In the genomic region with DNA sequence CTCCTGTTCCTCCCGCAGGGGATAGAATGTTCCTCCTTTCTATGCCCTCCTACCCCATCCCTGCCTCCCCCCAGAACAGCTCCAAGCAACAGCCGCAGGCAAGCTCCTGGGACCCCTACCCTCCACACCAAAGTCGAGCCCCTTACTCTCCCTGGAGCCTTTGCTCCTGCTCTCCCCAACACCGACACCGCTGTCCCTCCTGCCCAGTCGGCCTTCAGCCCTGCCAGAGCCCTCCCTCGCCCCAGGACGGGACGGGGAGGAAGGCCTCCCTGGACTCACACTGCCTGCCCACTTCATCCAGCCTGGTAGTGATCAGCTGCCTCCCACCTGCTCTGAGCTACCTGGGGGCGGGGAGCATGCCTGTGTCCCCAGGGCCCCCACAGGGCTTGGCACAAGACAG, we compare ENCODE assay signal across 11 cellular contexts. TPM values are rescaled to one million over a fixed set of nuclear protein-coding genes. Genes with fewer than 3 reads are reported as not detected.
DNase-seq lines count a peak whose midpoint lies in the region; ATAC-seq and TF ChIP-seq lines count a peak whose summit lies in the region.
"Not testable (repeated sequence)": the region's sequence is repeated elsewhere in the genome, so short reads cannot be mapped to it uniquely, and the experiment has no call there.
"Had no signal": no experiment of that assay in that cellular context is flagged by ENCODE, and none has a peak within 500 bp of the region (broad histone marks: within the 10 kb centered on the region; RNA-seq: fewer than 3 reads in every experiment).

No MANE protein-coding gene starts in this region.

- H3K36me3 Mint-ChIP-seq in activated CD8-positive, alpha-beta T cell treated with anti-CD3 and anti-CD28 coated beads, Interleukin-2, amount 10 ng/mL, durations not matched to agents 7 days and 5 days (ENCODE audit: low read depth), result not testable (repeated sequence)

- H3K79me1 ChIP-seq in IMR-90 (ENCODE audit: low read depth in 1 of 2, low read length in 2 of 2), result not testable (repeated sequence)

- H3K14ac ChIP-seq in IMR-90 (replicated peaks; ENCODE audit: low read depth, low read length), result 0 out of 2 replicates have a peak overlapping the region, but pooled peaks have one; percentile 82

- peak overlapping the region; percentile 76; the same call in 1 of the 2 replicates for H4K91ac ChIP-seq in IMR-90 (ENCODE audit: insufficient read depth, low read depth, low read length)

- not testable (repeated sequence) for H3K36me3 ChIP-seq in BLaER1; IMR-90 (ENCODE audit: control insufficient read depth, insufficient read depth, low read length); heart left ventricle; lower lobe of right lung; thyroid gland

- H3K4me2 ChIP-seq in BLaER1 (peak overlapping the region; percentile 49; the same call in 1 of the 2 replicates), IMR-90 (ENCODE audit: low read depth, low read length) (peak overlapping the region; percentile 55)

- ATAC-seq in IMR-90 (ENCODE audit: low read depth); activated CD8-positive, alpha-beta T cell treated with anti-CD3 and anti-CD28 coated beads, Interleukin-2, amount 10 ng/mL, durations not matched to agents 7 days and 5 days; heart left ventricle; lower lobe of right lung: not testable (repeated sequence)

- not testable (repeated sequence) for H3K27ac ChIP-seq in BLaER1; IMR-90 (ENCODE audit: insufficient read depth, low read length); lower lobe of right lung; thyroid gland
- H3K27ac ChIP-seq in heart left ventricle, result peak overlapping the region in 8 of 12 donors; percentile 31 to 93 (median 60)

- in situ Hi-C loops in IMR-90 (cut with MboI; ENCODE audit: low sequenced_read_pairs), result not testable (repeated sequence)

- POLR2A ChIA-PET in IMR-90 (lab: Charles Lee; ENCODE audit: unreplicated experiment); activated CD8-positive, alpha-beta T cell treated with anti-CD3 and anti-CD28 coated beads, Interleukin-2, amount 10 ng/mL, durations not matched to agents 7 days and 5 days (lab: Charles Lee): not testable (repeated sequence)

- WGBS in IMR-90 (ENCODE audit: extremely low coverage in 2 of 2, insufficient read length in 1 of 2), 2 experiments, result 0% methylated on average over 1 of the region's 10 CpGs; no CpG with 5 or more reads in 1 of the 2 experiments
- WGBS in heart left ventricle, 4 donors, result 25 to 55% (median 30%) methylated on average over 7 of the region's 10 CpGs
- 14 to 26% methylated on average over 5 to 7 of the region's 10 CpGs for WGBS in thyroid gland, 2 donors

- peak overlapping the region; percentile 61; the same call in 1 of the 2 replicates for H2BK120ac ChIP-seq in IMR-90 (ENCODE audit: low read depth, low read length)

- peaks cover 13% of the 10 kb centered on the region for H3K4me1 ChIP-seq in BLaER1
- H3K4me1 ChIP-seq in IMR-90 (ENCODE audit: control insufficient read depth, insufficient read depth, low read length); heart left ventricle; lower lobe of right lung; thyroid gland: not testable (repeated sequence)

- peak overlapping the region; percentile 91 for H3K4ac ChIP-seq in IMR-90 (ENCODE audit: low read depth, low read length)

- H3K9me1 ChIP-seq in IMR-90 (ENCODE audit: insufficient read depth, low read length), result not testable (repeated sequence)

- 0 out of 2 replicates have a peak overlapping the region, but pooled peaks have one; percentile 9 for H4K5ac ChIP-seq in IMR-90 (ENCODE audit: low read depth, low read length)

- peak overlapping the region in 1 of 2 experiments; percentile 74; a peak in 1 of 4 replicates for H4K8ac ChIP-seq in IMR-90 (ENCODE audit: low read depth in 2 of 2, low read length in 2 of 2)

- H3K9ac ChIP-seq in BLaER1; IMR-90 (ENCODE audit: low read depth, low read length): not testable (repeated sequence)

- BruUV-seq in IMR-90 (replicated peaks; lab: Mats Ljungman, UMichigan), result not testable (repeated sequence)

- not testable (repeated sequence) for H3K56ac ChIP-seq in IMR-90 (ENCODE audit: extremely low read depth, insufficient read depth, low read length)

- dilution Hi-C loops in IMR-90 (cut with HindIII; ENCODE audit: low sequenced_read_pairs, unreplicated experiment), result not testable (repeated sequence)

- TF ChIP-seq RAD21 in IMR-90 (IDR thresholded peaks at IDR 0.05; ENCODE audit: low read length), result not testable (repeated sequence)

- H3K27ac Mint-ChIP-seq in activated CD8-positive, alpha-beta T cell treated with anti-CD3 and anti-CD28 coated beads, Interleukin-2, amount 10 ng/mL, durations not matched to agents 7 days and 5 days, result not testable (repeated sequence)

- H4K20me1 ChIP-seq in BLaER1; IMR-90 (ENCODE audit: insufficient read depth, low read length): not testable (repeated sequence)

- H2BK20ac ChIP-seq in IMR-90 (ENCODE audit: low read depth, low read length), result not testable (repeated sequence)

- not testable (repeated sequence) for H3K4me3 Mint-ChIP-seq in activated CD8-positive, alpha-beta T cell treated with anti-CD3 and anti-CD28 coated beads, Interleukin-2, amount 10 ng/mL, durations not matched to agents 7 days and 5 days

- not testable (repeated sequence) for H3K4me3 ChIP-seq in BLaER1; IMR-90 (ENCODE audit: insufficient read depth, low read depth, low read length); lower lobe of right lung; thyroid gland (replicated peaks in 1 of 3)
- peak overlapping the region in 4 of 12 donors; percentile 16 to 45 (median 36) for H3K4me3 ChIP-seq in heart left ventricle

- not testable (repeated sequence) for H3K9me3 ChIP-seq in BLaER1; IMR-90 (ENCODE audit: control insufficient read depth, insufficient read depth, low read length); heart left ventricle; lower lobe of right lung; thyroid gland

- H3K18ac ChIP-seq in IMR-90 (ENCODE audit: low read depth, low read length), result not testable (repeated sequence)

- DNase-seq in IMR-90 (peak; percentile 0), ecto neural progenitor cell (ENCODE audit: low spot score) (peak; percentile 69), heart left ventricle (peak; percentile 11 to 69 (median 32)), lower lobe of right lung (peak; percentile 45), posterior vena cava (ENCODE audit: low spot score) (peak; percentile 78), thyroid gland (peak; percentile 45 to 57)
- peak; percentile 20 for DNase-seq in activated CD8-positive, alpha-beta T cell treated with anti-CD3 and anti-CD28 coated beads, Interleukin-2, amount 10 ng/mL, durations not matched to agents 7 days and 5 days

- not testable (repeated sequence) for H2AFZ ChIP-seq in IMR-90 (replicated peaks; ENCODE audit: low read length, poor library complexity)

- not testable (repeated sequence) for H3K27me3 ChIP-seq in BLaER1; IMR-90 (ENCODE audit: control insufficient read depth, insufficient read depth, low read length); heart left ventricle; lower lobe of right lung (ENCODE audit: low read depth); thyroid gland

- CTCF ChIA-PET in IMR-90 (lab: Yijun Ruan, JAX); activated CD8-positive, alpha-beta T cell treated with anti-CD3 and anti-CD28 coated beads, Interleukin-2, amount 10 ng/mL, durations not matched to agents 7 days and 5 days (lab: Charles Lee): not testable (repeated sequence)

- TF ChIP-seq POLR2A in IMR-90 (IDR thresholded peaks at IDR 0.05; ENCODE audit: low read depth, low read length); heart left ventricle (IDR thresholded peaks at IDR 0.05); thyroid gland (IDR thresholded peaks at IDR 0.05): not testable (repeated sequence)

- H2AK9ac ChIP-seq in IMR-90 (replicated peaks; ENCODE audit: low read depth, low read length, poor library complexity), result not testable (repeated sequence)

- H3K4me1 Mint-ChIP-seq in activated CD8-positive, alpha-beta T cell treated with anti-CD3 and anti-CD28 coated beads, Interleukin-2, amount 10 ng/mL, durations not matched to agents 7 days and 5 days (ENCODE audit: low read depth), result not testable (repeated sequence)

- peak overlapping the region; percentile 49 for H2BK5ac ChIP-seq in IMR-90 (ENCODE audit: low read depth, low read length, poor library complexity, severe bottlenecking)

- H3K23ac ChIP-seq in IMR-90 (ENCODE audit: low read depth, low read length), result peak overlapping the region; percentile 29; the same call in 1 of the 2 replicates

- TF ChIP-seq CTCF in IMR-90 (conservative IDR thresholded peaks at IDR 0.05; ENCODE audit: low read depth, low read length); heart left ventricle (IDR thresholded peaks at IDR 0.05); lower lobe of right lung (IDR thresholded peaks at IDR 0.05); thyroid gland (IDR thresholded peaks at IDR 0.05): not testable (repeated sequence)

- not testable (repeated sequence) for H2BK15ac ChIP-seq in IMR-90 (ENCODE audit: low read depth, low read length)

- not testable (repeated sequence) for H3K9me3 Mint-ChIP-seq in activated CD8-positive, alpha-beta T cell treated with anti-CD3 and anti-CD28 coated beads, Interleukin-2, amount 10 ng/mL, durations not matched to agents 7 days and 5 days (ENCODE audit: insufficient read depth)

- peak overlapping the region; percentile 83 for H2AK5ac ChIP-seq in IMR-90 (ENCODE audit: low read depth, low read length)

- intact Hi-C loops in IMR-90 (cut with micrococcal nuclease); heart left ventricle (cut with DNase I); lower lobe of right lung (cut with DNase I); posterior vena cava (cut with DNase I); thyroid gland (cut with DNase I): not testable (repeated sequence)

- not testable (repeated sequence) for H3K27me3 Mint-ChIP-seq in activated CD8-positive, alpha-beta T cell treated with anti-CD3 and anti-CD28 coated beads, Interleukin-2, amount 10 ng/mL, durations not matched to agents 7 days and 5 days (ENCODE audit: low read depth)

RNA-seq across cellular contexts. Expression of a gene that starts 4.6 kb away (rescaled TPM):
- total RNA-seq in IMR-90 (2012; rRNA removed) (3.3 and 3.8 TPM in 2 replicates), heart left ventricle (100 to 1,000 TPM in 1 of 9 donors, 10 to 100 TPM in 5, 1 to 10 TPM in 3; 6.3 to 106 (median 14.9) TPM), lower lobe of right lung (47.1 TPM), posterior vena cava (10 to 100 TPM; 47.1 to 47.9 TPM), thyroid gland (10 to 100 TPM; 11.9 to 47.8 (median 28.7) TPM)
- polyA plus RNA-seq in IMR-90 (2012; rRNA removed) (18.6 and 21.4 TPM in 2 replicates), heart left ventricle (1 to 10 TPM; 8.1 to 9.4 TPM)
- polyA plus RNA-seq in IMR-90 (2012; cell fraction: cytosol; rRNA removed), result 10.2 and 16.0 TPM in 2 replicates
- polyA plus RNA-seq in IMR-90 (2012; cell fraction: nucleus; rRNA removed; ENCODE audit: low replicate concordance), result 64.1 and 134 TPM in 2 replicates
- total RNA-seq in activated CD8-positive, alpha-beta T cell treated with anti-CD3 and anti-CD28 coated beads, Interleukin-2, amount 10 ng/mL, durations not matched to agents 7 days and 5 days, result 10 to 100 TPM; 59.0 to 61.8 TPM

RNA-seq across cellular contexts. Expression of a gene that starts 30.7 kb away (rescaled TPM):
- 1.6 and 2.8 TPM in 2 replicates for total RNA-seq in IMR-90 (2012; rRNA removed)
- 21.1 and 23.9 TPM in 2 replicates for polyA plus RNA-seq in IMR-90 (2012; rRNA removed)
- polyA plus RNA-seq in IMR-90 (2012; cell fraction: cytosol; rRNA removed), result 14.8 and 20.8 TPM in 2 replicates
- 117 and 226 TPM in 2 replicates for polyA plus RNA-seq in IMR-90 (2012; cell fraction: nucleus; rRNA removed; ENCODE audit: low replicate concordance)
- total RNA-seq in activated CD8-positive, alpha-beta T cell treated with anti-CD3 and anti-CD28 coated beads, Interleukin-2, amount 10 ng/mL, durations not matched to agents 7 days and 5 days, result 10 to 100 TPM; 31.4 to 37.2 TPM
- total RNA-seq in heart left ventricle, result 10 to 100 TPM in 7 of 9 donors, 1 to 10 TPM in 2; 6.0 to 29.2 (median 12.8) TPM
- polyA plus RNA-seq in heart left ventricle, result 10 to 100 TPM in 1 of 2 donors, 1 to 10 TPM in 1; 8.3 to 30.9 TPM
- total RNA-seq in lower lobe of right lung, result 35.5 TPM
- 1 to 10 TPM; 6.5 to 9.0 TPM for total RNA-seq in posterior vena cava
- 10 to 100 TPM; 14.2 to 57.6 (median 44.9) TPM for total RNA-seq in thyroid gland

RNA-seq across cellular contexts. Expression of a gene that starts 38.2 kb away (rescaled TPM):
- total RNA-seq in IMR-90 (2012; rRNA removed) (not detected in 2 replicates), heart left ventricle (not detected), lower lobe of right lung (not detected), posterior vena cava (not detected), thyroid gland (not detected)
- polyA plus RNA-seq in IMR-90 (2012; rRNA removed) (not detected in 2 replicates), heart left ventricle (not detected)
- not detected in 2 replicates for polyA plus RNA-seq in IMR-90 (2012; cell fraction: cytosol; rRNA removed)
- polyA plus RNA-seq in IMR-90 (2012; cell fraction: nucleus; rRNA removed; ENCODE audit: low replicate concordance), result not detected in 2 replicates
- not detected for total RNA-seq in activated CD8-positive, alpha-beta T cell treated with anti-CD3 and anti-CD28 coated beads, Interleukin-2, amount 10 ng/mL, durations not matched to agents 7 days and 5 days
- total RNA-seq: M059J, NCI-H460, progenitor cell of endocrine pancreas had no signal

RNA-seq across cellular contexts. Expression of a gene that starts 39.5 kb away (rescaled TPM):
- 13.1 and 14.2 TPM in 2 replicates for total RNA-seq in IMR-90 (2012; rRNA removed)
- polyA plus RNA-seq in IMR-90 (2012; rRNA removed), result 9.3 and 14.7 TPM in 2 replicates
- polyA plus RNA-seq in IMR-90 (2012; cell fraction: cytosol; rRNA removed), result 6.0 and 19.9 TPM in 2 replicates
- 112 and 241 TPM in 2 replicates for polyA plus RNA-seq in IMR-90 (2012; cell fraction: nucleus; rRNA removed; ENCODE audit: low replicate concordance)
- total RNA-seq in activated CD8-positive, alpha-beta T cell treated with anti-CD3 and anti-CD28 coated beads, Interleukin-2, amount 10 ng/mL, durations not matched to agents 7 days and 5 days, result 10 to 100 TPM; 52.4 to 59.4 TPM
- 10 to 100 TPM in 6 of 9 donors, 1 to 10 TPM in 3; 4.8 to 32.9 (median 12.0) TPM for total RNA-seq in heart left ventricle
- 10 to 100 TPM; 31.7 to 67.7 TPM for polyA plus RNA-seq in heart left ventricle
- total RNA-seq in lower lobe of right lung, result 58.1 TPM
- total RNA-seq in posterior vena cava, result 10 to 100 TPM; 21.9 to 32.0 TPM
- 10 to 100 TPM; 26.2 to 66.7 (median 31.9) TPM for total RNA-seq in thyroid gland

RNA-seq across cellular contexts. Expression of a gene that starts 59.5 kb away (rescaled TPM):
- 0.83 and 1.3 TPM in 2 replicates for total RNA-seq in IMR-90 (2012; rRNA removed)
- polyA plus RNA-seq in IMR-90 (2012; rRNA removed), result 1.3 and 1.6 TPM in 2 replicates
- polyA plus RNA-seq in IMR-90 (2012; cell fraction: cytosol; rRNA removed), result 0.10 and 0.12 TPM in 2 replicates
- polyA plus RNA-seq in IMR-90 (2012; cell fraction: nucleus; rRNA removed; ENCODE audit: low replicate concordance), result 2.8 and 8.3 TPM in 2 replicates
- total RNA-seq in activated CD8-positive, alpha-beta T cell treated with anti-CD3 and anti-CD28 coated beads, Interleukin-2, amount 10 ng/mL, durations not matched to agents 7 days and 5 days, result 10 to 100 TPM; 19.4 to 20.6 TPM
- 10 to 100 TPM in 1 of 9 donors, 1 to 10 TPM in 6, under 1 TPM in 1, not detected in 1; 0.79 to 12.9 (median 3.3) TPM for total RNA-seq in heart left ventricle
- 1 to 10 TPM in 1 of 2 donors, under 1 TPM in 1; 0.98 to 5.1 TPM for polyA plus RNA-seq in heart left ventricle
- total RNA-seq in lower lobe of right lung, result 14.8 TPM
- 1 to 10 TPM; 5.2 to 7.5 TPM for total RNA-seq in posterior vena cava
- total RNA-seq in thyroid gland, result 10 to 100 TPM in 1 of 4 donors, 1 to 10 TPM in 3; 2.0 to 10.3 (median 3.0) TPM

Comparison
In these comparisons a context has a peak if more than half of its experiments do, and no peak if none do; other contexts are left out.
1. DNase-seq: peak in every context shown above with its lines; median percentile 78 in posterior vena cava; 69 in ecto neural progenitor cell; 51 in thyroid gland; 45 in lower lobe of right lung; 32 in heart left ventricle; 20 in activated CD8-positive, alpha-beta T cell treated with anti-CD3 and anti-CD28 coated beads, Interleukin-2, amount 10 ng/mL, durations not matched to agents 7 days and 5 days; 0 in IMR-90.